Comparison of ENCODE assay signal across 9 cellular contexts in genomic region chr3:65751123-65751700, GRCh38.
DNase-seq lines count a peak whose midpoint lies in the region; ATAC-seq, FAIRE-seq and TF ChIP-seq lines count a peak whose summit lies in the region.
"Had no signal": no experiment of that assay in that cellular context is flagged by ENCODE, and none has a peak within 500 bp of the region (broad histone marks: within the 10 kb centered on the region; RNA-seq: fewer than 3 reads in every experiment).

No MANE protein-coding gene starts in this region.

- H3K27ac ChIP-seq in dorsolateral prefrontal cortex = peak overlapping the region in 52 of 59 donors; percentile 2 to 88 (median 69)

- TF ChIP-seq CTCF in dorsolateral prefrontal cortex (IDR thresholded peaks at IDR 0.05 in 54 of 56, conservative IDR thresholded peaks at IDR 0.05 in 2 of 56; ENCODE audit: low read depth in 1 of 56, partially characterized antibody in 56 of 56) = peak; percentile 65 to 94 (median 86)

- FAIRE-seq in GM12892 (lab: Jason Lieb, UNC) = peak; percentile 33

- intact Hi-C loops in dorsolateral prefrontal cortex (cut with DNase I) = no loop called here

- H3K4me3 Mint-ChIP-seq in activated T-helper 17 cell treated with anti-CD3 and anti-CD28 coated beads, Interleukin-2, amount 50 U/mL, for 72 hours = no peak overlapping the region
- H3K4me3 Mint-ChIP-seq: memory B cell had no signal

- DNase-seq in AG08396 (ENCODE audit: low spot score) (peak; percentile 52), GM12892 (ENCODE audit: insufficient read length) (no peak), NCI-H2227 (lab: John Stamatoyannopoulos, UW; ENCODE audit: unreplicated experiment) (peak; percentile 58), dorsolateral prefrontal cortex (peak; percentile 46 to 91 (median 80)), lung microvascular endothelial cell (ENCODE audit: low read depth in 2 of 2) (peak; percentile 38 to 66)
- DNase-seq in activated naive CD4-positive, alpha-beta T cell treated with anti-CD3 and anti-CD28 coated beads, Interleukin-2, amount 50 U/mL, for 16 hours = no peak

- no peaks in the 10 kb centered on the region for H3K27me3 Mint-ChIP-seq in activated T-helper 17 cell treated with anti-CD3 and anti-CD28 coated beads, Interleukin-2, amount 50 U/mL, for 72 hours
- H3K27me3 Mint-ChIP-seq: memory B cell had no signal

- H3K9me3 Mint-ChIP-seq in activated T-helper 17 cell treated with anti-CD3 and anti-CD28 coated beads, Interleukin-2, amount 50 U/mL, for 72 hours = no peaks in the 10 kb centered on the region
- H3K9me3 Mint-ChIP-seq: memory B cell had no signal

- H3K27ac Mint-ChIP-seq in activated T-helper 17 cell treated with anti-CD3 and anti-CD28 coated beads, Interleukin-2, amount 50 U/mL, for 72 hours = no peak overlapping the region
- H3K27ac Mint-ChIP-seq: memory B cell had no signal

- ATAC-seq in HG02973 (IDR thresholded peaks at IDR 0.05; ENCODE audit: unreplicated experiment) = no peak
- no peak for ATAC-seq in activated T-helper 17 cell treated with anti-CD3 and anti-CD28 coated beads, Interleukin-2, amount 50 U/mL, for 72 hours (replicated peaks)

- H3K36me3 Mint-ChIP-seq in activated T-helper 17 cell treated with anti-CD3 and anti-CD28 coated beads, Interleukin-2, amount 50 U/mL, for 72 hours (ENCODE audit: low read depth) = no peaks in the 10 kb centered on the region
- H3K36me3 Mint-ChIP-seq: memory B cell had no signal

- TF ChIP-seq POLR2A in GM12892 (IDR thresholded peaks at IDR 0.05; ENCODE audit: low read depth, low read length) = no peak

- no peaks in the 10 kb centered on the region for H3K27me3 ChIP-seq in dorsolateral prefrontal cortex

- H3K4me1 Mint-ChIP-seq in activated T-helper 17 cell treated with anti-CD3 and anti-CD28 coated beads, Interleukin-2, amount 50 U/mL, for 72 hours = no peaks in the 10 kb centered on the region
- H3K4me1 Mint-ChIP-seq: memory B cell had no signal

- H3K4me3 ChIP-seq in dorsolateral prefrontal cortex = no peak overlapping the region

Comparison
In these comparisons a context has a peak if more than half of its experiments do, and no peak if none do; other contexts are left out.
1. DNase-seq: peak in AG08396 (single experiment), NCI-H2227 (single experiment), dorsolateral prefrontal cortex (10 of 10) and lung microvascular endothelial cell (2 of 2); none in GM12892 (single experiment) and activated naive CD4-positive, alpha-beta T cell treated with anti-CD3 and anti-CD28 coated beads, Interleukin-2, amount 50 U/mL, for 16 hours (single experiment).